Comparison of ENCODE assay signal across 1 cellular context in the genomic region with DNA sequence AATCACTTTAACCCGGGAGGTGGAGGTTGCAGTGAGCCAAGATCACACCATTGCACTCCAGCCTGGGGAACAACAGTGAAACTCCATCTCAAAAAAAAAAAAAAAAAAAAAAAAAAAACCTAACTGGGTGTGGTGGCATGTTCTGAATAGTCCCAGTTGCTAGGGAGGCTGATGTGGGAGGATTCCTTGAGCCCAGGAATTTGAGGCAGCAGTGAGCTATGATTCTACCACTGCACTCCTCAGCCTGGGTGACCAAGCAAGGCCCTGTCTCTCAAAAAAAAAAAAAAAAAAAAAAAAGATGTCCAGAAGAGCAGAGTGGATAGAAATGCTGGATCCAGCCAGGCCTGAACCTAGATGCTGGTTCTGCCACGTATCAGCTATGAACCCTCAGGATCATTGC. TPM values are rescaled to one million over a fixed set of nuclear protein-coding genes. Genes with fewer than 3 reads are reported as not detected.
"Had no signal": no experiment of that assay in that cellular context is flagged by ENCODE, and none has a peak within 500 bp of the region (broad histone marks: within the 10 kb centered on the region; RNA-seq: fewer than 3 reads in every experiment).

No MANE protein-coding gene starts in this region.

RNA-seq across cellular contexts. Expression of gene MACROH2A2, which starts 28.1 kb away (rescaled TPM):
- polyA plus RNA-seq: IgD-negative memory B cell had no signal
